In genomic region chr20:5205348-5206210, GRCh38 we compare ENCODE assay signal across 8 cellular contexts.
DNase-seq lines count a peak whose midpoint lies in the region; ATAC-seq lines count a peak whose summit lies in the region.

No MANE protein-coding gene starts in this region.

- intact Hi-C loops in activated CD4-positive, alpha-beta memory T cell treated with anti-CD3 and anti-CD28 coated beads for 36 hours (cut with micrococcal nuclease), result loop anchor here (1.0 to 2.0 kb wide), 2 partner anchors 17 to 243 kb away; no protein-coding TSS in a partner anchor

- H3K4me3 Mint-ChIP-seq in CD4-positive, CD25-positive, alpha-beta regulatory T cell, result no peak overlapping the region
- H3K4me3 Mint-ChIP-seq in activated CD4-positive, alpha-beta memory T cell treated with anti-CD3 and anti-CD28 coated beads for 36 hours, result no peak overlapping the region
- no peak overlapping the region for H3K4me3 Mint-ChIP-seq in memory B cell

- no peak overlapping the region for H3K4me3 ChIP-seq in CD4-positive, CD25-positive, alpha-beta regulatory T cell (ENCODE audit: low read depth, low read length)

- H3K36me3 Mint-ChIP-seq in CD4-positive, CD25-positive, alpha-beta regulatory T cell, result peaks cover 7% of the 10 kb centered on the region
- no peaks in the 10 kb centered on the region for H3K36me3 Mint-ChIP-seq in activated CD4-positive, alpha-beta memory T cell treated with anti-CD3 and anti-CD28 coated beads for 36 hours
- H3K36me3 Mint-ChIP-seq in memory B cell, result peaks cover 9% of the 10 kb centered on the region

- peak overlapping the region in 1 of 3 donors; percentile 6 for H3K27ac Mint-ChIP-seq in CD4-positive, CD25-positive, alpha-beta regulatory T cell
- H3K27ac Mint-ChIP-seq in activated CD4-positive, alpha-beta memory T cell treated with anti-CD3 and anti-CD28 coated beads for 36 hours, result no peak overlapping the region
- no peak overlapping the region for H3K27ac Mint-ChIP-seq in memory B cell

- peaks cover 0 to 1% (median 0%) of the 10 kb centered on the region in 7 donors for H3K9me3 Mint-ChIP-seq in CD4-positive, CD25-positive, alpha-beta regulatory T cell
- no peaks in the 10 kb centered on the region for H3K9me3 Mint-ChIP-seq in activated CD4-positive, alpha-beta memory T cell treated with anti-CD3 and anti-CD28 coated beads for 36 hours
- no peaks in the 10 kb centered on the region for H3K9me3 Mint-ChIP-seq in memory B cell

- peak; percentile 40 to 76 (median 59) for DNase-seq in CD4-positive, CD25-positive, alpha-beta regulatory T cell
- DNase-seq in NCI-H774 (lab: John Stamatoyannopoulos, UW) (peak; percentile 60), memory B cell (ENCODE audit: low spot score in 2 of 2) (peak; percentile 56 to 62)
- DNase-seq in activated CD4-positive, alpha-beta memory T cell treated with anti-CD3 and anti-CD28 coated beads for 36 hours, result peak; percentile 79
- peak; percentile 27 for DNase-seq in effector CD8-positive, alpha-beta T cell (lab: John Stamatoyannopoulos, UW)
- peak; percentile 18 to 42 for DNase-seq in stimulated activated CD8-positive, alpha-beta memory T cell treated with anti-CD3 and anti-CD28 coated beads, Interleukin-15, amount 100 ng/mL, for 4 hours (ENCODE audit: low read depth in 2 of 2)

- no peaks in the 10 kb centered on the region for H3K9me3 ChIP-seq in CD4-positive, CD25-positive, alpha-beta regulatory T cell (ENCODE audit: control insufficient read depth in 2 of 2, low read length in 2 of 2)

- H3K27me3 ChIP-seq in CD4-positive, CD25-positive, alpha-beta regulatory T cell (ENCODE audit: control insufficient read depth, insufficient read depth, low read length), result no peaks in the 10 kb centered on the region

- H3K27me3 Mint-ChIP-seq in CD4-positive, CD25-positive, alpha-beta regulatory T cell, result no peaks in the 10 kb centered on the region
- H3K27me3 Mint-ChIP-seq in activated CD4-positive, alpha-beta memory T cell treated with anti-CD3 and anti-CD28 coated beads for 36 hours, result no peaks in the 10 kb centered on the region
- no peaks in the 10 kb centered on the region for H3K27me3 Mint-ChIP-seq in memory B cell

- peaks cover 2 to 7% (median 5%) of the 10 kb centered on the region in 4 donors for H3K4me1 Mint-ChIP-seq in CD4-positive, CD25-positive, alpha-beta regulatory T cell
- peaks cover 2% of the 10 kb centered on the region for H3K4me1 Mint-ChIP-seq in activated CD4-positive, alpha-beta memory T cell treated with anti-CD3 and anti-CD28 coated beads for 36 hours (ENCODE audit: low read depth)
- peaks cover 16% of the 10 kb centered on the region for H3K4me1 Mint-ChIP-seq in memory B cell

- POLR2A ChIA-PET in activated CD4-positive, alpha-beta memory T cell treated with anti-CD3 and anti-CD28 coated beads for 36 hours (lab: Charles Lee), result no interaction called here

- ATAC-seq in CD4-positive, CD25-positive, alpha-beta regulatory T cell (ENCODE audit: low read depth in 2 of 2), result peak; percentile 95 to 96
- peak; percentile 100 for ATAC-seq in GM19351 (IDR thresholded peaks at IDR 0.05; ENCODE audit: unreplicated experiment)
- peak; percentile 84 for ATAC-seq in HG03469 (IDR thresholded peaks at IDR 0.05; ENCODE audit: unreplicated experiment)
- peak; percentile 99 for ATAC-seq in memory B cell (ENCODE audit: low read depth)

- CTCF ChIA-PET in activated CD4-positive, alpha-beta memory T cell treated with anti-CD3 and anti-CD28 coated beads for 36 hours (lab: Charles Lee), result interaction anchor here (0.6 to 5.5 kb wide), 25 partner anchors 10 to 245 kb away, joined by 3 to 68 read pairs (median 4); partner anchors contain the start of genes CDS2 and PCNA

- H3K27ac ChIP-seq in CD4-positive, CD25-positive, alpha-beta regulatory T cell (ENCODE audit: insufficient read depth, low read length, poor library complexity, severe bottlenecking), result no peak overlapping the region

- H3K36me3 ChIP-seq in CD4-positive, CD25-positive, alpha-beta regulatory T cell (ENCODE audit: control insufficient read depth, insufficient read depth, low read length), result peaks cover 2% of the 10 kb centered on the region

- no peaks in the 10 kb centered on the region for H3K4me1 ChIP-seq in CD4-positive, CD25-positive, alpha-beta regulatory T cell (ENCODE audit: control insufficient read depth, insufficient read depth, low read length, poor library complexity, severe bottlenecking)

Comparison
In these comparisons a context has a peak if more than half of its experiments do, and no peak if none do; other contexts are left out.
1. DNase-seq: peak in every context shown above with its lines; median percentile 79 in activated CD4-positive, alpha-beta memory T cell treated with anti-CD3 and anti-CD28 coated beads for 36 hours; 60 in NCI-H774; 59 in CD4-positive, CD25-positive, alpha-beta regulatory T cell; 59 in memory B cell; 30 in stimulated activated CD8-positive, alpha-beta memory T cell treated with anti-CD3 and anti-CD28 coated beads, Interleukin-15, amount 100 ng/mL, for 4 hours; 27 in effector CD8-positive, alpha-beta T cell.